ENCODE assay signal across 10 cellular contexts in the genomic region with DNA sequence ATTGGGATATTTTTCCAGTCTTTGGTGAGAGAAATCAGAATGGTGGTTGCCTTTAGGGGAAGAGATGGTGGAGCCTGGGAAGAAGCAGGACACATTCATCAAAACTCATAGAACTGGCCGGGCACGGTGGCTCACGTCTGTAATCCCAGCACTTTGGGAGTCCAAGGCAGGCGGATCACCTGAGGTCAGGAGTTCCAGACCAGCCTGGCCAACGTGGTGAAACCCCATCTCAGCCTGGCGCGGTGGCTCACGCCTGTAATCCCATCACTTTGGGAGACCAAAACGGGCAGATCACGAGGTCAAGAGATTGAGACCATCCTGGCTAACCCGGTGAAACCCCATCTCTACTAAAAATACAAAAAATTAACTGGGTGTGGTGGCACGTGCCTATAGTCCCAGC. TPM values are rescaled to one million over a fixed set of nuclear protein-coding genes. Genes with fewer than 3 reads are reported as not detected.
DNase-seq lines count a peak whose midpoint lies in the region; ATAC-seq and TF ChIP-seq lines count a peak whose summit lies in the region.
"Not testable (repeated sequence)": the region's sequence is repeated elsewhere in the genome, so short reads cannot be mapped to it uniquely, and the experiment has no call there.
"Had no signal": no experiment of that assay in that cellular context is flagged by ENCODE, and none has a peak within 500 bp of the region (broad histone marks: within the 10 kb centered on the region; RNA-seq: fewer than 3 reads in every experiment).

No MANE protein-coding gene starts in this region.

- not testable (repeated sequence) for TF ChIP-seq POLR2A in transverse colon (IDR thresholded peaks at IDR 0.05)

- not testable (repeated sequence) for H3K27me3 ChIP-seq in colonic mucosa; skeletal muscle tissue (ENCODE audit: control insufficient read depth in 3 of 3, insufficient read depth in 3 of 3, low read length in 3 of 3); transverse colon

- H3K9me3 Mint-ChIP-seq in CD14-positive monocyte; activated T-cell treated with anti-CD3 and anti-CD28 coated beads, Interleukin-2, amount 50 U/mL, for 24 hours: not testable (repeated sequence)

- H3K36me3 ChIP-seq in colonic mucosa (peaks cover 14% of the 10 kb centered on the region), skeletal muscle tissue (ENCODE audit: control insufficient read depth in 3 of 3, insufficient read depth in 3 of 3, low read length in 3 of 3) (peaks cover 13 to 25% (median 21%) of the 10 kb centered on the region in 3 donors), transverse colon (peaks cover 0 to 12% (median 8%) of the 10 kb centered on the region in 4 donors)
- not testable (repeated sequence) for H3K36me3 ChIP-seq in mucosa of descending colon (ENCODE audit: low read depth)

- peaks cover 35 to 44% of the 10 kb centered on the region in 2 donors for H3K36me3 Mint-ChIP-seq in CD14-positive monocyte
- peaks cover 79% of the 10 kb centered on the region for H3K36me3 Mint-ChIP-seq in activated T-cell treated with anti-CD3 and anti-CD28 coated beads, Interleukin-2, amount 50 U/mL, for 24 hours (ENCODE audit: low read depth)

- H3K27me3 Mint-ChIP-seq in CD14-positive monocyte (ENCODE audit: low read depth in 3 of 3); activated T-cell treated with anti-CD3 and anti-CD28 coated beads, Interleukin-2, amount 50 U/mL, for 24 hours: not testable (repeated sequence)

- H3K4me3 ChIP-seq in colonic mucosa (peak overlapping the region; percentile 32), transverse colon (peak overlapping the region in 2 of 4 donors; percentile 10 to 52)
- not testable (repeated sequence) for H3K4me3 ChIP-seq in mucosa of descending colon; skeletal muscle tissue (ENCODE audit: low read length in 3 of 3)

- TF ChIP-seq EP300 in transverse colon (IDR thresholded peaks at IDR 0.05; ENCODE audit: low read depth): not testable (repeated sequence)

- DNase-seq in CD14-positive monocyte (ENCODE audit: low spot score) (peak; percentile 20), left colon (peak; percentile 11 to 23), mucosa of descending colon (peak in 2 of 3 donors; percentile 35 to 36), posterior vena cava (ENCODE audit: low spot score) (peak; percentile 41), transverse colon (peak; percentile 7)
- not testable (repeated sequence) for DNase-seq in activated T-cell treated with anti-CD3 and anti-CD28 coated beads, Interleukin-2, amount 50 U/mL, for 24 hours; colonic mucosa

- not testable (repeated sequence) for H3K27ac Mint-ChIP-seq in CD14-positive monocyte
- peak overlapping the region; percentile 22 for H3K27ac Mint-ChIP-seq in activated T-cell treated with anti-CD3 and anti-CD28 coated beads, Interleukin-2, amount 50 U/mL, for 24 hours

- H3K4me1 ChIP-seq in colonic mucosa (peaks cover 15% of the 10 kb centered on the region), mucosa of descending colon (ENCODE audit: low read depth) (peaks cover 41% of the 10 kb centered on the region), skeletal muscle tissue (ENCODE audit: control insufficient read depth in 3 of 3, insufficient read depth in 3 of 3, low read length in 3 of 3) (peaks cover 37 to 57% (median 48%) of the 10 kb centered on the region in 3 donors), transverse colon (peaks cover 8 to 52% (median 27%) of the 10 kb centered on the region in 4 donors)

- ATAC-seq in left colon, mucosa of descending colon: not testable (repeated sequence)

- H3K4me1 Mint-ChIP-seq in CD14-positive monocyte; activated T-cell treated with anti-CD3 and anti-CD28 coated beads, Interleukin-2, amount 50 U/mL, for 24 hours (ENCODE audit: low read depth): not testable (repeated sequence)

- WGBS in transverse colon (ENCODE audit: low coverage in 1 of 2), 2 donors: 73 to 77% methylated on average over 6 to 12 of the region's 12 CpGs

- H3K4me3 Mint-ChIP-seq in CD14-positive monocyte; activated T-cell treated with anti-CD3 and anti-CD28 coated beads, Interleukin-2, amount 50 U/mL, for 24 hours: not testable (repeated sequence)

- H3K9me3 ChIP-seq in colonic mucosa; mucosa of descending colon; skeletal muscle tissue (ENCODE audit: control insufficient read depth in 3 of 3, low read length in 3 of 3); transverse colon: not testable (repeated sequence)

- intact Hi-C loops in CD14-positive monocyte (cut with micrococcal nuclease); colonic mucosa (cut with DNase I): not testable (repeated sequence)
- intact Hi-C loops in left colon (cut with DNase I, micrococcal nuclease) (loop anchor here in 1 of 2 donors (10.0 kb wide), 2 partner anchors 77 to 167 kb away; no protein-coding TSS in a partner anchor), mucosa of descending colon (cut with DNase I, micrococcal nuclease) (loop anchor here (10.0 kb wide), 4 partner anchors 47 to 167 kb away; a partner anchor contains a TSS), posterior vena cava (cut with DNase I) (loop anchor here in 1 of 2 donors (10.0 kb wide), 1 partner anchor 237 kb away; a partner anchor contains a TSS), transverse colon (cut with DNase I; ENCODE audit: low total_unique reads) (loop anchor here (10.0 kb wide), 1 partner anchor 77 kb away; no protein-coding TSS in a partner anchor)

- H3K27ac ChIP-seq in colonic mucosa: peak overlapping the region; percentile 59
- peak overlapping the region; percentile 93 for H3K27ac ChIP-seq in skeletal muscle tissue (ENCODE audit: low read depth, low read length)
- H3K27ac ChIP-seq in transverse colon: peak overlapping the region; percentile 92 to 96 (median 94)

- in situ Hi-C loops in transverse colon (cut with MboI; ENCODE audit: low pct_ligation_motif_present in 1 of 4, low pct_unique_long_range_greater_than_20kb in 1 of 4, low sequenced_read_pairs in 3 of 4): loop anchor here in 1 of 4 donors (25.0 kb wide), 1 partner anchor 149 kb away; no protein-coding TSS in a partner anchor

- not testable (repeated sequence) for TF ChIP-seq CTCF in CD14-positive monocyte (IDR thresholded peaks at IDR 0.05); colonic mucosa (IDR thresholded peaks at IDR 0.05); mucosa of descending colon (IDR thresholded peaks at IDR 0.05); transverse colon (IDR thresholded peaks at IDR 0.05)

- peak overlapping the region in 1 of 2 donors; percentile 70 for H3K9ac ChIP-seq in colonic mucosa (ENCODE audit: low read depth in 2 of 2, low read length in 2 of 2)
- not testable (repeated sequence) for H3K9ac ChIP-seq in skeletal muscle tissue (ENCODE audit: low read depth in 1 of 3, low read length in 3 of 3)

RNA-seq across cellular contexts. Expression of a gene that starts 15.8 kb away (rescaled TPM):
- 10 to 100 TPM; 42.0 to 49.4 TPM for polyA plus RNA-seq in CD14-positive monocyte
- total RNA-seq in colonic mucosa (100 to 1,000 TPM in 1 of 2 donors, 10 to 100 TPM in 1; 93.7 to 142 TPM), left colon (100 to 1,000 TPM in 1 of 2 donors, 10 to 100 TPM in 1; 84.2 to 113 TPM), mucosa of descending colon (10 to 100 TPM; 65.3 to 99.7 (median 90.6) TPM), posterior vena cava (10 to 100 TPM; 38.6 to 38.9 TPM), skeletal muscle tissue (47.5 TPM), transverse colon (100 to 1,000 TPM; 109 to 434 (median 164) TPM)

RNA-seq across cellular contexts. Expression of a gene that starts 37.5 kb away (rescaled TPM):
- polyA plus RNA-seq in CD14-positive monocyte: under 1 TPM in 1 of 2 donors, not detected in 1; 0.83 TPM
- total RNA-seq in colonic mucosa (100 to 1,000 TPM; 162 to 374 TPM), left colon (100 to 1,000 TPM in 1 of 2 donors, 10 to 100 TPM in 1; 12.3 to 358 TPM), mucosa of descending colon (100 to 1,000 TPM in 1 of 3 donors, 10 to 100 TPM in 2; 16.8 to 456 (median 20.5) TPM), posterior vena cava (under 1 TPM; 0.67 to 0.69 TPM), skeletal muscle tissue (2.1 TPM), transverse colon (100 to 1,000 TPM in 1 of 4 donors, 10 to 100 TPM in 2, 1 to 10 TPM in 1; 8.6 to 115 (median 37.3) TPM)
- total RNA-seq: CD4-positive, alpha-beta T cell; Daoy had no signal

RNA-seq across cellular contexts. Expression of a gene that starts 43.7 kb away (rescaled TPM):
- 1 to 10 TPM; 5.1 to 6.3 TPM for polyA plus RNA-seq in CD14-positive monocyte
- total RNA-seq in colonic mucosa (10 to 100 TPM; 12.3 to 19.7 TPM), left colon (10 to 100 TPM; 20.5 to 26.2 TPM), mucosa of descending colon (10 to 100 TPM; 19.1 to 27.3 (median 21.3) TPM), posterior vena cava (10 to 100 TPM; 22.9 to 35.2 TPM), skeletal muscle tissue (13.0 TPM), transverse colon (10 to 100 TPM; 25.5 to 35.5 (median 32.5) TPM)

RNA-seq across cellular contexts. Expression of a gene that starts 44.6 kb away (rescaled TPM):
- polyA plus RNA-seq in CD14-positive monocyte: 1 to 10 TPM; 4.6 to 5.6 TPM
- 10 to 100 TPM; 10.8 to 11.6 TPM for total RNA-seq in colonic mucosa
- 10 to 100 TPM in 1 of 2 donors, 1 to 10 TPM in 1; 10.0 to 10.5 TPM for total RNA-seq in left colon
- total RNA-seq in mucosa of descending colon: 10 to 100 TPM; 10.4 to 12.6 (median 11.9) TPM
- 1 to 10 TPM; 6.0 to 7.1 TPM for total RNA-seq in posterior vena cava
- 8.9 TPM for total RNA-seq in skeletal muscle tissue
- total RNA-seq in transverse colon: 10 to 100 TPM in 3 of 4 donors, under 1 TPM in 1; 0.60 to 23.2 (median 14.0) TPM

RNA-seq across cellular contexts. Expression of a gene that starts 48.3 kb away (rescaled TPM):
- 10 to 100 TPM; 51.5 to 54.5 TPM for polyA plus RNA-seq in CD14-positive monocyte
- total RNA-seq in colonic mucosa: 10 to 100 TPM; 47.5 to 53.0 TPM
- 10 to 100 TPM; 35.6 to 50.5 TPM for total RNA-seq in left colon
- 10 to 100 TPM; 33.7 to 46.8 (median 37.6) TPM for total RNA-seq in mucosa of descending colon
- total RNA-seq in posterior vena cava: 10 to 100 TPM; 41.9 to 49.1 TPM
- 7.8 TPM for total RNA-seq in skeletal muscle tissue
- total RNA-seq in transverse colon: 100 to 1,000 TPM in 3 of 4 donors, 10 to 100 TPM in 1; 97.3 to 178 (median 149) TPM
